In the genomic region with DNA sequence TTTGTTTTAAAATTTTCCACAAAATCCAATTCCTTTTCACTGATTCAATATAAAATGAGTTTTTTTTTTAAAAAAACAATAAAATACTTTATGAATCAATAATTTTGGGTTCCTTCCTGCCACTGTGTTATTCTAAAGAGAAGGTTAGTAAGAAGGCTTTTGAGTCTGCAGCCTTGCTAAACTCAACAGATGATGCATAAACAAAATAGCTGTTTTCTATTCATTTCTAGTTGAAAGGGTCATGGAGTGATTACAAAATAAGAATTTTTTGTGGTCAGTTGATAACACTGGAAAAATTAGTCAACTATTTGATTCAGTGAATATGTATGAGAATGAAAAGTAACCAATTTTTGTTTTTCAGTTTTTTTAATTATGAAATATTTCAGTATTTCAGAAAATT, we compare ENCODE assay signal across 23 cellular contexts.
"Had no signal": no experiment of that assay in that cellular context is flagged by ENCODE, and none has a peak within 500 bp of the region (broad histone marks: within the 10 kb centered on the region; RNA-seq: fewer than 3 reads in every experiment).

No MANE protein-coding gene starts in this region.

- H3K36me3 Mint-ChIP-seq: natural killer cell, WTC11 had no signal

- H2AFZ ChIP-seq: hepatocyte had no signal

- H3K27ac Mint-ChIP-seq: activated CD8-positive, alpha-beta T cell treated with anti-CD3 and anti-CD28 coated beads for 36 hours; activated naive CD4-positive, alpha-beta T cell treated with anti-CD3 and anti-CD28 coated beads, Interleukin-2, amount 50 U/mL, for 72 hours; brain; memory B cell; natural killer cell; stimulated activated naive B cell treated with anti-CD40 and anti-IgM and Interleukin-4, amounts not matched to agents 10 μg/mL and 1 μg/mL and 100 μg/mL, for 72 hours; WTC11 had no signal

- H3K9me3 ChIP-seq: left lung, neutrophil had no signal

- H3K9me3 Mint-ChIP-seq: activated CD8-positive, alpha-beta T cell treated with anti-CD3 and anti-CD28 coated beads for 36 hours; activated naive CD4-positive, alpha-beta T cell treated with anti-CD3 and anti-CD28 coated beads, Interleukin-2, amount 50 U/mL, for 72 hours; central memory CD8-positive, alpha-beta T cell; memory B cell; natural killer cell; stimulated activated naive B cell treated with anti-CD40 and anti-IgM and Interleukin-4, amounts not matched to agents 10 μg/mL and 1 μg/mL and 100 μg/mL, for 72 hours; WTC11 had no signal

- H3K79me2 ChIP-seq: hepatocyte had no signal

- H3K36me3 ChIP-seq: left lung, neutrophil had no signal

- H3K4me1 ChIP-seq: left lung had no signal

- H3K4me3 ChIP-seq: hepatocyte, left lung had no signal

- H3K27ac ChIP-seq: hepatocyte, left lung, neutrophil had no signal

- ATAC-seq: activated CD8-positive, alpha-beta T cell treated with anti-CD3 and anti-CD28 coated beads for 36 hours; activated naive CD4-positive, alpha-beta T cell treated with anti-CD3 and anti-CD28 coated beads, Interleukin-2, amount 50 U/mL, for 72 hours; left lung; natural killer cell; stimulated activated naive B cell treated with anti-CD40 and anti-IgM and Interleukin-4, amounts not matched to agents 10 μg/mL and 1 μg/mL and 100 μg/mL, for 72 hours; WTC11 had no signal

- H3K4me1 Mint-ChIP-seq: brain; memory B cell; natural killer cell; stimulated activated naive B cell treated with anti-CD40 and anti-IgM and Interleukin-4, amounts not matched to agents 10 μg/mL and 1 μg/mL and 100 μg/mL, for 72 hours; WTC11 had no signal

- H3K4me2 ChIP-seq: hepatocyte had no signal

- H3K27me3 ChIP-seq: hepatocyte, left lung, neutrophil had no signal

- DNase-seq: activated CD4-positive, alpha-beta T cell treated with anti-CD3 and anti-CD28 coated beads for 4 hours; activated CD8-positive, alpha-beta memory T cell treated with anti-CD3 and anti-CD28 coated beads, Interleukin-2, amount 50 U/mL, for 4 hours; activated CD8-positive, alpha-beta T cell treated with anti-CD3 and anti-CD28 coated beads for 36 hours; activated effector memory CD4-positive, alpha-beta T cell treated with anti-CD3 and anti-CD28 coated beads, Interleukin-2, amount 50 U/mL, for 16 hours; activated T-cell treated with anti-CD3 and anti-CD28 coated beads, Interleukin-2, amount 50 U/mL, for 48 hours; amygdala; effector CD8-positive, alpha-beta T cell; left lung; natural killer cell; posterior cingulate gyrus; retina; stimulated activated CD4-positive, alpha-beta T cell treated with anti-CD3 and anti-CD28 coated beads, Interleukin-15, amount 100 ng/mL, for 24 hours; stimulated activated CD4-positive, alpha-beta T cell treated with anti-CD3 and anti-CD28 coated beads, Interleukin-4, amount 100 ng/mL, for 1 hour; stimulated activated naive B cell treated with anti-CD40 and anti-IgM and Interleukin-4, amounts not matched to agents 10 μg/mL and 1 μg/mL and 100 μg/mL, for 72 hours; T-helper 2 cell; trophoblast cell had no signal

- H3K27me3 Mint-ChIP-seq: activated CD8-positive, alpha-beta T cell treated with anti-CD3 and anti-CD28 coated beads for 36 hours; brain; central memory CD8-positive, alpha-beta T cell; memory B cell; stimulated activated naive B cell treated with anti-CD40 and anti-IgM and Interleukin-4, amounts not matched to agents 10 μg/mL and 1 μg/mL and 100 μg/mL, for 72 hours had no signal

- H3K4me3 Mint-ChIP-seq: activated CD8-positive, alpha-beta T cell treated with anti-CD3 and anti-CD28 coated beads for 36 hours; brain; central memory CD8-positive, alpha-beta T cell; memory B cell; natural killer cell; stimulated activated naive B cell treated with anti-CD40 and anti-IgM and Interleukin-4, amounts not matched to agents 10 μg/mL and 1 μg/mL and 100 μg/mL, for 72 hours; WTC11 had no signal
